ENCODE assay signal across 7 cellular contexts in genomic region chr1:156657161-156657970, GRCh38. TPM values are rescaled to one million over a fixed set of nuclear protein-coding genes. Genes with fewer than 3 reads are reported as not detected.
DNase-seq lines count a peak whose midpoint lies in the region; ATAC-seq, FAIRE-seq and TF ChIP-seq lines count a peak whose summit lies in the region.

No MANE protein-coding gene starts in this region.

- peak; percentile 50 to 58 for ATAC-seq in activated CD4-positive, CD25-positive, alpha-beta regulatory T cell treated with anti-CD3 and anti-CD28 coated beads, Interleukin-2, amount 50 U/mL, for 24 hours
- no peak for ATAC-seq in HG02870 (IDR thresholded peaks at IDR 0.05; ENCODE audit: unreplicated experiment)

- FAIRE-seq in GM12891 (lab: Jason Lieb, UNC), result peak; percentile 93

- peak; percentile 77 for DNase-seq in GM12891 (ENCODE audit: insufficient read length, low spot score)
- peak; percentile 28 for DNase-seq in NCI-H187 treated with DMSO at 0.1 percent for 48 hours (lab: John Stamatoyannopoulos, UW)
- DNase-seq in central memory CD4-positive, alpha-beta T cell, result peak; percentile 64
- peak; percentile 57 for DNase-seq in kidney tubule cell (ENCODE audit: low spot score)
- DNase-seq in stimulated activated CD4-positive, alpha-beta T cell treated with anti-CD3 and anti-CD28 coated beads, Interleukin-15, amount 100 ng/mL, for 48 hours (ENCODE audit: low read depth in 2 of 2), result peak; percentile 53 to 57

- no peak for TF ChIP-seq POLR2A in GM12891 (IDR thresholded peaks at IDR 0.05; ENCODE audit: low read depth, low read length)

TF ChIP-seq in GM12891, 5 proteins besides CTCF, POLR2A, EP300 and RAD21:
- no peak for TF ChIP-seq PAX5 (IDR thresholded peaks at IDR 0.05; ENCODE audit: insufficient read depth, low read length, severe bottlenecking)
- TF ChIP-seq SPI1 (IDR thresholded peaks at IDR 0.05; ENCODE audit: low read depth, low read length), result 0 out of 2 replicates have a peak, but pooled peaks have one; percentile 27
- no peak for TF ChIP-seq POU2F2 (IDR thresholded peaks at IDR 0.05; ENCODE audit: low read depth, low read length)
- no peak for TF ChIP-seq TAF1 (IDR thresholded peaks at IDR 0.05; ENCODE audit: low read depth, low read length)
- no peak for TF ChIP-seq POLR2AphosphoS5 (IDR thresholded peaks at IDR 0.05; ENCODE audit: low read depth, low read length)

RNA-seq across cellular contexts. Expression of gene BCAN, which starts 15.4 kb away (rescaled TPM):
- 0.15 TPM for polyA plus RNA-seq in GM12891 (2012; ENCODE audit: low read depth, missing spikeins)

RNA-seq across cellular contexts. Expression of gene NES, which starts 19.8 kb away (rescaled TPM):
- 0.01 TPM for polyA plus RNA-seq in GM12891 (2012; ENCODE audit: low read depth, missing spikeins)

RNA-seq across cellular contexts. Expression of gene HAPLN2, which starts 38.2 kb away (rescaled TPM):
- not detected for polyA plus RNA-seq in GM12891 (2012; ENCODE audit: low read depth, missing spikeins)

RNA-seq across cellular contexts. Expression of gene CRABP2, which starts 48.0 kb away (rescaled TPM):
- 0.18 TPM for polyA plus RNA-seq in GM12891 (2012; ENCODE audit: low read depth, missing spikeins)

RNA-seq across cellular contexts. Expression of gene GPATCH4, which starts 56.1 kb away (rescaled TPM):
- polyA plus RNA-seq in GM12891 (2012; ENCODE audit: low read depth, missing spikeins), result 33.6 TPM
